Comparison of ENCODE assay signal across 8 cellular contexts in genomic region chr3:196643201-196643749, GRCh38. TPM values are rescaled to one million over a fixed set of nuclear protein-coding genes. Genes with fewer than 3 reads are reported as not detected.
DNase-seq lines count a peak whose midpoint lies in the region; ATAC-seq and TF ChIP-seq lines count a peak whose summit lies in the region.

No MANE protein-coding gene starts in this region.

- no peak for DNase-seq in activated T-helper 2 cell treated with anti-CD3 and anti-CD28 coated beads, Interferon-gamma antibody, Interleukin-2, Interleukin-4, amounts not matched to agents 10 μg/mL and 5 μg/mL and 100 μg/mL, durations not matched to agents 14 hours and 24 hours and 36 hours (ENCODE audit: low spot score)
- peak in 1 of 2 donors; percentile 60 for DNase-seq in stimulated activated naive CD8-positive, alpha-beta T cell treated with anti-CD3 and anti-CD28 coated beads, Interleukin-15, amount 100 ng/mL, for 72 hours
- DNase-seq in NCI-H2107 treated with DMSO at 0.1 percent for 48 hours (lab: John Stamatoyannopoulos, UW; ENCODE audit: unreplicated experiment) (no peak), erythroblast (lab: John Stamatoyannopoulos, UW) (no peak), DMS79 treated with DMSO at 0.1 percent for 48 hours (lab: John Stamatoyannopoulos, UW) (no peak)

- H3K27me3 Mint-ChIP-seq in activated T-helper 2 cell treated with anti-CD3 and anti-CD28 coated beads, Interferon-gamma antibody, Interleukin-2, Interleukin-4, amounts not matched to agents 10 μg/mL and 5 μg/mL and 100 μg/mL, durations not matched to agents 14 hours and 24 hours and 36 hours (ENCODE audit: low read depth), result no peaks in the 10 kb centered on the region
- H3K27me3 Mint-ChIP-seq in stimulated activated naive CD8-positive, alpha-beta T cell treated with anti-CD3 and anti-CD28 coated beads, Interleukin-15, amount 100 ng/mL, for 72 hours, result no peaks in the 10 kb centered on the region

- ATAC-seq in GM18508 (IDR thresholded peaks at IDR 0.05; ENCODE audit: insufficient read depth, unreplicated experiment) (peak; percentile 60), GM21515 (IDR thresholded peaks at IDR 0.05; ENCODE audit: unreplicated experiment) (peak; percentile 56), HG03575 (IDR thresholded peaks at IDR 0.05; ENCODE audit: extremely low read depth, insufficient number of reproducible peaks, low FRiP score, unreplicated experiment) (peak; percentile 53)
- ATAC-seq in stimulated activated naive CD8-positive, alpha-beta T cell treated with anti-CD3 and anti-CD28 coated beads, Interleukin-15, amount 100 ng/mL, for 72 hours, result peak; percentile 63

- H3K36me3 Mint-ChIP-seq in activated T-helper 2 cell treated with anti-CD3 and anti-CD28 coated beads, Interferon-gamma antibody, Interleukin-2, Interleukin-4, amounts not matched to agents 10 μg/mL and 5 μg/mL and 100 μg/mL, durations not matched to agents 14 hours and 24 hours and 36 hours (ENCODE audit: low read depth), result peaks cover 65% of the 10 kb centered on the region

- H3K4me3 Mint-ChIP-seq in activated T-helper 2 cell treated with anti-CD3 and anti-CD28 coated beads, Interferon-gamma antibody, Interleukin-2, Interleukin-4, amounts not matched to agents 10 μg/mL and 5 μg/mL and 100 μg/mL, durations not matched to agents 14 hours and 24 hours and 36 hours (ENCODE audit: low read depth), result peak overlapping the region; percentile 96
- peak overlapping the region; percentile 8 to 69 for H3K4me3 Mint-ChIP-seq in stimulated activated naive CD8-positive, alpha-beta T cell treated with anti-CD3 and anti-CD28 coated beads, Interleukin-15, amount 100 ng/mL, for 72 hours

- peak overlapping the region; percentile 99 for H3K27ac Mint-ChIP-seq in activated T-helper 2 cell treated with anti-CD3 and anti-CD28 coated beads, Interferon-gamma antibody, Interleukin-2, Interleukin-4, amounts not matched to agents 10 μg/mL and 5 μg/mL and 100 μg/mL, durations not matched to agents 14 hours and 24 hours and 36 hours
- H3K27ac Mint-ChIP-seq in stimulated activated naive CD8-positive, alpha-beta T cell treated with anti-CD3 and anti-CD28 coated beads, Interleukin-15, amount 100 ng/mL, for 72 hours, result peak overlapping the region in 1 of 2 donors; percentile 57

- H3K9me3 Mint-ChIP-seq in activated T-helper 2 cell treated with anti-CD3 and anti-CD28 coated beads, Interferon-gamma antibody, Interleukin-2, Interleukin-4, amounts not matched to agents 10 μg/mL and 5 μg/mL and 100 μg/mL, durations not matched to agents 14 hours and 24 hours and 36 hours, result no peaks in the 10 kb centered on the region
- H3K9me3 Mint-ChIP-seq in stimulated activated naive CD8-positive, alpha-beta T cell treated with anti-CD3 and anti-CD28 coated beads, Interleukin-15, amount 100 ng/mL, for 72 hours, result no peaks in the 10 kb centered on the region

- TF ChIP-seq POLR2A in erythroblast (IDR thresholded peaks at IDR 0.05; ENCODE audit: low read length), result no peak

- peaks cover 67% of the 10 kb centered on the region for H3K4me1 Mint-ChIP-seq in activated T-helper 2 cell treated with anti-CD3 and anti-CD28 coated beads, Interferon-gamma antibody, Interleukin-2, Interleukin-4, amounts not matched to agents 10 μg/mL and 5 μg/mL and 100 μg/mL, durations not matched to agents 14 hours and 24 hours and 36 hours (ENCODE audit: low read depth)
- peaks cover 78% of the 10 kb centered on the region for H3K4me1 Mint-ChIP-seq in stimulated activated naive CD8-positive, alpha-beta T cell treated with anti-CD3 and anti-CD28 coated beads, Interleukin-15, amount 100 ng/mL, for 72 hours

- intact Hi-C loops in activated T-helper 2 cell treated with anti-CD3 and anti-CD28 coated beads, Interferon-gamma antibody, Interleukin-2, Interleukin-4, amounts not matched to agents 10 μg/mL and 5 μg/mL and 100 μg/mL, durations not matched to agents 14 hours and 24 hours and 36 hours (cut with micrococcal nuclease), result no loop called here

RNA-seq across cellular contexts. Expression of gene NRROS, which starts 3.8 kb away (rescaled TPM):
- total RNA-seq in activated T-helper 2 cell treated with anti-CD3 and anti-CD28 coated beads, Interferon-gamma antibody, Interleukin-2, Interleukin-4, amounts not matched to agents 10 μg/mL and 5 μg/mL and 100 μg/mL, durations not matched to agents 14 hours and 24 hours and 36 hours, result 51.4 and 53.2 TPM in 2 replicates
